8 cellular contexts compared by ENCODE assay signal in the genomic region with DNA sequence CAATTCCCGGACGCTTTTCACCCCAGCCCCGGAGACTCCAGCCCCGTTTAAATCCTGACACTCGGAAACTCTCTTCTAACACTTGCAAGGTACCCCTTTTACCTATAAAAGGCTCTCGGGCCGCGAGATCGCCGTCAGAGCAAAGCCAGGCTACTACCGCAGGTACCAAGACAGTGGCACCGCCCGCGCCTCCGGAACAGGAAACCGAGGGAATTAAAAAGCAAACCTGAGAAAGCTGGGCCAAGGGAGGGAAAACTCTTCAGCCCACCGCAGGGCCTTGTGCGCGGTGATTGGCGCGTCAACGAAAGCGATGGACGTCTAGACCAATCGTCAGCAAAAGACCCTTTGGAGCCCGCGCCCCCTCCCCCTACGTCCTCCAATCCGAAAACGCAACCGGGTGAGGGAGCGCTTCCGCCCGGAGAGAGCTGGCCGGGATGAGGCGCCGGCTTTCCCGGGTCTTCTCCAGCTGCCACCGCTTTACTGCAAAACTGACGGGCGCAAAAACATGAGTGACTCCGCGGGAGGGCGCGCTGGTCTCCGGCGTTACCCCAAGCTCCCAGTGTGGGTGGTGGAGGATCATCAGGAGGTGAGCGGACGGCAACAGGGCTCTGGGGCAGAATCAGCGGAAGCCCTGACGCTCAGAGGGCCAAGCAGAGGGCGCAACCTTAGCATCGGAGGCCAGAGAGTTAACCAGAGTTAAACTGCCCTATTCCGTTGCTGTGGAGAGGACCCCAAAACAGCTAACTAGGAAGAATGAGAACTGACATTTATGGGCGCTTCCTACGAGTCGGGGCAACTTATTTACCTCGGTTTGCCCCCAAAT. TPM values are rescaled to one million over a fixed set of nuclear protein-coding genes. Genes with fewer than 3 reads are reported as not detected.
DNase-seq lines count a peak whose midpoint lies in the region; ATAC-seq, FAIRE-seq and TF ChIP-seq lines count a peak whose summit lies in the region.

A gene (plus strand): TSS at position 414 of the 823 bp plus-strand sequence. CDS start 92 bp downstream, at position 506.
A gene with protein sequence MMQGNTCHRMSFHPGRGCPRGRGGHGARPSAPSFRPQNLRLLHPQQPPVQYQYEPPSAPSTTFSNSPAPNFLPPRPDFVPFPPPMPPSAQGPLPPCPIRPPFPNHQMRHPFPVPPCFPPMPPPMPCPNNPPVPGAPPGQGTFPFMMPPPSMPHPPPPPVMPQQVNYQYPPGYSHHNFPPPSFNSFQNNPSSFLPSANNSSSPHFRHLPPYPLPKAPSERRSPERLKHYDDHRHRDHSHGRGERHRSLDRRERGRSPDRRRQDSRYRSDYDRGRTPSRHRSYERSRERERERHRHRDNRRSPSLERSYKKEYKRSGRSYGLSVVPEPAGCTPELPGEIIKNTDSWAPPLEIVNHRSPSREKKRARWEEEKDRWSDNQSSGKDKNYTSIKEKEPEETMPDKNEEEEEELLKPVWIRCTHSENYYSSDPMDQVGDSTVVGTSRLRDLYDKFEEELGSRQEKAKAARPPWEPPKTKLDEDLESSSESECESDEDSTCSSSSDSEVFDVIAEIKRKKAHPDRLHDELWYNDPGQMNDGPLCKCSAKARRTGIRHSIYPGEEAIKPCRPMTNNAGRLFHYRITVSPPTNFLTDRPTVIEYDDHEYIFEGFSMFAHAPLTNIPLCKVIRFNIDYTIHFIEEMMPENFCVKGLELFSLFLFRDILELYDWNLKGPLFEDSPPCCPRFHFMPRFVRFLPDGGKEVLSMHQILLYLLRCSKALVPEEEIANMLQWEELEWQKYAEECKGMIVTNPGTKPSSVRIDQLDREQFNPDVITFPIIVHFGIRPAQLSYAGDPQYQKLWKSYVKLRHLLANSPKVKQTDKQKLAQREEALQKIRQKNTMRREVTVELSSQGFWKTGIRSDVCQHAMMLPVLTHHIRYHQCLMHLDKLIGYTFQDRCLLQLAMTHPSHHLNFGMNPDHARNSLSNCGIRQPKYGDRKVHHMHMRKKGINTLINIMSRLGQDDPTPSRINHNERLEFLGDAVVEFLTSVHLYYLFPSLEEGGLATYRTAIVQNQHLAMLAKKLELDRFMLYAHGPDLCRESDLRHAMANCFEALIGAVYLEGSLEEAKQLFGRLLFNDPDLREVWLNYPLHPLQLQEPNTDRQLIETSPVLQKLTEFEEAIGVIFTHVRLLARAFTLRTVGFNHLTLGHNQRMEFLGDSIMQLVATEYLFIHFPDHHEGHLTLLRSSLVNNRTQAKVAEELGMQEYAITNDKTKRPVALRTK (N-terminal part only) (minus strand): TSS at position 206 of the 823 bp plus-strand sequence. CDS start 3,034 bp downstream, outside the sequence.

- TF ChIP-seq POLR2A in GM12892 (IDR thresholded peaks at IDR 0.05; ENCODE audit: low read depth, low read length): peak; percentile 73

- peak within 1 kb of the TSS; percentile 82 for H3K27ac ChIP-seq in upper lobe of right lung

- H3K4me1 ChIP-seq in upper lobe of right lung: peaks cover 21% of the 10 kb centered on the region

- TF ChIP-seq CTCF in upper lobe of right lung (IDR thresholded peaks at IDR 0.05): peak; percentile 12

- peak; percentile 79 for DNase-seq in GM12892 (ENCODE audit: insufficient read length)
- DNase-seq in NCI-H146 (lab: John Stamatoyannopoulos, UW): peak; percentile 97
- DNase-seq in T-helper 1 cell: peak; percentile 77 to 94 (median 85)
- peak; percentile 96 for DNase-seq in amniotic epithelial cell (ENCODE audit: low read depth)
- DNase-seq in left cardiac atrium: peak; percentile 96
- DNase-seq in posterior vena cava (ENCODE audit: low spot score): peak; percentile 98
- DNase-seq in upper lobe of right lung: peak; percentile 97

- peak; percentile 92 for FAIRE-seq in GM12892 (lab: Jason Lieb, UNC)

- ATAC-seq in HG02852 (IDR thresholded peaks at IDR 0.05; ENCODE audit: unreplicated experiment) (peak; percentile 92), left cardiac atrium (peak; percentile 99 to 100), upper lobe of right lung (peak; percentile 99)

- no peaks in the 10 kb centered on the region for H3K27me3 ChIP-seq in upper lobe of right lung

- no peaks in the 10 kb centered on the region for H3K9me3 ChIP-seq in upper lobe of right lung

- H3K36me3 ChIP-seq in upper lobe of right lung: peaks cover 48% of the 10 kb centered on the region

- intact Hi-C loops in left cardiac atrium (cut with DNase I): no loop called here
- intact Hi-C loops in posterior vena cava (cut with DNase I): no loop called here
- intact Hi-C loops in upper lobe of right lung (cut with DNase I): no loop called here

- H3K4me3 ChIP-seq in upper lobe of right lung: peak within 1 kb of the TSS; percentile 93

RNA-seq across cellular contexts. Expression of the first gene that starts in this region (rescaled TPM):
- polyA plus RNA-seq in GM12892 (2012; ENCODE audit: missing spikeins): 19.1 TPM
- 10 to 100 TPM; 17.0 to 22.5 TPM for total RNA-seq in left cardiac atrium
- 10 to 100 TPM; 20.3 to 21.3 TPM for total RNA-seq in posterior vena cava
- total RNA-seq in upper lobe of right lung: 24.1 TPM

RNA-seq across cellular contexts. Expression of the second gene that starts in this region (rescaled TPM):
- polyA plus RNA-seq in GM12892 (2012; ENCODE audit: missing spikeins): 25.3 TPM
- total RNA-seq in left cardiac atrium (10 to 100 TPM; 31.5 to 33.9 TPM), posterior vena cava (10 to 100 TPM; 36.9 to 39.3 TPM), upper lobe of right lung (50.9 TPM)

Comparison
In these comparisons a context has a peak if more than half of its experiments do, and no peak if none do; other contexts are left out.
1. Peak in every context shown above with its lines: DNase-seq, ATAC-seq, H3K4me3 ChIP-seq and H3K27ac ChIP-seq.